In the genomic region with DNA sequence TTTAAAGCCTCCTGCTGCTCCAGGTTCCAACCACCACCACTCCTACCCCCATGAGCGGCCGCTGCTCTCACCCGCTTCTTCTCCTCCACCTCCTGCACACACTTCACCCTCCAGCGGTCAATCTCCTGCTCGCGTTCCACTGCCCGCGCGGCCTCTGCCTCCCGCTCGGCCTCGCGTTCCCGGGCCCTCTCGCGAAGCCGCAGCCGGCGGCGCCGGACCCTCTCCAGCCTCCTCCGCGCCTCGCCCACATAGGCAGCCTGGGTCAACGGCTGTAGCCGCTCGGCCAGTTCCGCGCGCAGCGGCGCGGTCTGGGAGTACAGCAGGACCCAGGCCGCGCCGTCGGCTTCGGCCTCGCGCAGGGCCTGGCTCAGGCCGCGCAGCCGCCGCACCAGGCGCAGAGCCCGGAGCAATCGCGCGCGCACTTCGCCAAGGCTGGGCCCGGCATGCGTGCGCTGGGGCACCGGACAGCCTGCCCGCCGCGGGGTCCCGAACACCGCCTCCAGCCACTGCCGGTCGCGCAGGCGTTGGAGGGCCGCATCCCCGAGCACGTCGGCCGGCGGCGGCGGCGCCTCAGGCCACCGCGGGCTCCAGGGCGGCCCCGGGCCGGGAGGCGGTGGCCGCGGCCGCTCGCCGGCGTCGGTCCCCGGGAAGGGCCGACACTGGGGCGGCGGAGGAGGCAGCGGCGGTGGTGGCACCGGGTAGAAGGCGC, we compare ENCODE assay signal across 9 cellular contexts. TPM values are rescaled to one million over a fixed set of nuclear protein-coding genes. Genes with fewer than 3 reads are reported as not detected.
DNase-seq lines count a peak whose midpoint lies in the region; ATAC-seq and TF ChIP-seq lines count a peak whose summit lies in the region.
"Had no signal": no experiment of that assay in that cellular context is flagged by ENCODE, and none has a peak within 500 bp of the region (broad histone marks: within the 10 kb centered on the region; RNA-seq: fewer than 3 reads in every experiment).

No MANE protein-coding gene starts in this region.

- peak overlapping the region; percentile 97 for H3K4me2 ChIP-seq in BLaER1
- peak overlapping the region; percentile 89 for H3K4me2 ChIP-seq in smooth muscle cell

- H4K20me1 ChIP-seq in BLaER1 (peaks cover 52% of the 10 kb centered on the region), smooth muscle cell (ENCODE audit: low read depth) (peaks cover 44% of the 10 kb centered on the region)

- in situ Hi-C loops in brain microvascular endothelial cell (cut with HindIII; ENCODE audit: low pct_ligation_motif_present, low sequenced_read_pairs): no loop called here

- ATAC-seq in GM19035 (IDR thresholded peaks at IDR 0.05; ENCODE audit: unreplicated experiment): peak; percentile 43
- peak; percentile 49 for ATAC-seq in HG03159 (IDR thresholded peaks at IDR 0.05; ENCODE audit: unreplicated experiment)
- peak; percentile 76 for ATAC-seq in RWPE2 (ENCODE audit: low read depth)

- DNase-seq in RWPE2 (ENCODE audit: low spot score) (no peak), brain microvascular endothelial cell (peak; percentile 43), iPS-NIHi11 (ENCODE audit: low spot score) (peak; percentile 91), smooth muscle cell (lab: John Stamatoyannopoulos, UW; ENCODE audit: unreplicated experiment) (no peak), NCI-H1436 (lab: John Stamatoyannopoulos, UW) (no peak)

- H3K79me2 ChIP-seq in smooth muscle cell (ENCODE audit: low read depth): peaks cover 42% of the 10 kb centered on the region

- H3K36me3 ChIP-seq in BLaER1: peaks cover 37% of the 10 kb centered on the region
- peaks cover 33% of the 10 kb centered on the region for H3K36me3 ChIP-seq in RWPE2 (ENCODE audit: low read depth)
- peaks cover 18% of the 10 kb centered on the region for H3K36me3 ChIP-seq in brain microvascular endothelial cell (replicated peaks)
- peaks cover 4% of the 10 kb centered on the region for H3K36me3 ChIP-seq in smooth muscle cell (ENCODE audit: low read depth)

- H3K9me3 ChIP-seq in BLaER1: peaks cover 27% of the 10 kb centered on the region
- peaks cover 6% of the 10 kb centered on the region for H3K9me3 ChIP-seq in RWPE2 (ENCODE audit: severe bottlenecking)
- no peaks in the 10 kb centered on the region for H3K9me3 ChIP-seq in smooth muscle cell (replicated peaks; ENCODE audit: low read depth)

- no peak overlapping the region for H2AFZ ChIP-seq in smooth muscle cell (ENCODE audit: low read depth)

- H3F3A ChIP-seq in smooth muscle cell (ENCODE audit: low read depth): no peaks in the 10 kb centered on the region

- H3K4me1 ChIP-seq in BLaER1: peaks cover 24% of the 10 kb centered on the region
- no peaks in the 10 kb centered on the region for H3K4me1 ChIP-seq in RWPE2 (ENCODE audit: insufficient read depth, poor library complexity, severe bottlenecking)
- H3K4me1 ChIP-seq in smooth muscle cell (ENCODE audit: low read depth): peaks cover 13% of the 10 kb centered on the region

- H3K4me3 ChIP-seq in BLaER1 (peak overlapping the region; percentile 90), RWPE2 (ENCODE audit: severe bottlenecking) (peak overlapping the region; percentile 71), brain microvascular endothelial cell (ENCODE audit: low read depth, low read length) (peak overlapping the region; percentile 68), smooth muscle cell (peak overlapping the region; percentile 90)

- peak overlapping the region; percentile 85 for H3K27ac ChIP-seq in BLaER1
- H3K27ac ChIP-seq in RWPE2 (ENCODE audit: poor library complexity, severe bottlenecking): peak overlapping the region; percentile 68
- peak overlapping the region; percentile 56 for H3K27ac ChIP-seq in brain microvascular endothelial cell
- H3K27ac ChIP-seq in smooth muscle cell (ENCODE audit: low read depth): peak overlapping the region; percentile 53

- WGBS in smooth muscle cell (ENCODE audit: low lambda C conversion rate): 1% methylated on average over 83 of the region's 94 CpGs

- H3K27me3 ChIP-seq in BLaER1: no peaks in the 10 kb centered on the region
- no peaks in the 10 kb centered on the region for H3K27me3 ChIP-seq in RWPE2 (ENCODE audit: insufficient read depth, poor library complexity, severe bottlenecking)
- H3K27me3 ChIP-seq in brain microvascular endothelial cell (replicated peaks): no peaks in the 10 kb centered on the region
- no peaks in the 10 kb centered on the region for H3K27me3 ChIP-seq in smooth muscle cell (ENCODE audit: low read depth)

- H3K9ac ChIP-seq in BLaER1 (peak overlapping the region; percentile 86), smooth muscle cell (ENCODE audit: low read depth) (peak overlapping the region; percentile 83)

- TF ChIP-seq CTCF in RWPE2 (IDR thresholded peaks at IDR 0.05; ENCODE audit: poor library complexity, severe bottlenecking) (peak; percentile 23), brain microvascular endothelial cell (IDR thresholded peaks at IDR 0.05; ENCODE audit: low read depth, low read length, missing control alignments) (no peak), smooth muscle cell (IDR thresholded peaks at IDR 0.05; ENCODE audit: borderline replicate concordance, insufficient read depth, poor library complexity, severe bottlenecking) (no peak)

RNA-seq across cellular contexts. Expression of gene PDCD7, which starts 0.6 kb away (rescaled TPM):
- 13.4 and 14.3 TPM in 2 replicates for total RNA-seq in smooth muscle cell
- polyA plus RNA-seq in smooth muscle cell: 10.4 and 11.6 TPM in 2 replicates

RNA-seq across cellular contexts. Expression of gene UBAP1L, which starts 18.0 kb away (rescaled TPM):
- total RNA-seq in smooth muscle cell: 0.90 and 1.0 TPM in 2 replicates
- 1.2 and 3.1 TPM in 2 replicates for polyA plus RNA-seq in smooth muscle cell

RNA-seq across cellular contexts. Expression of gene CLPX, which starts 52.1 kb away (rescaled TPM):
- total RNA-seq in smooth muscle cell: 34.8 and 46.6 TPM in 2 replicates
- polyA plus RNA-seq in smooth muscle cell: 21.7 and 21.8 TPM in 2 replicates

RNA-seq across cellular contexts. Expression of gene KBTBD13, which starts 56.4 kb away (rescaled TPM):
- total RNA-seq in smooth muscle cell: not detected in 2 replicates
- 0.11 and 0.66 TPM in 2 replicates for polyA plus RNA-seq in smooth muscle cell
- total RNA-seq: T-helper 2 cell treated with Interferon-gamma antibody and Interleukin-4, amounts not matched to agents 100 ng/mL and 5 ng/mL, for 36 hours had no signal

Comparison
In these comparisons a context has a peak if more than half of its experiments do, and no peak if none do; other contexts are left out.
1. DNase-seq: peak in brain microvascular endothelial cell (single experiment) and iPS-NIHi11 (single experiment); none in RWPE2 (single experiment), smooth muscle cell (single experiment) and NCI-H1436 (single experiment).
2. Peak in every context shown above with its lines, with median percentiles within 50 percentile points of each other: H3K27ac ChIP-seq, H3K4me3 ChIP-seq and ATAC-seq.